Comparison of ENCODE assay signal across 18 cellular contexts in the genomic region with DNA sequence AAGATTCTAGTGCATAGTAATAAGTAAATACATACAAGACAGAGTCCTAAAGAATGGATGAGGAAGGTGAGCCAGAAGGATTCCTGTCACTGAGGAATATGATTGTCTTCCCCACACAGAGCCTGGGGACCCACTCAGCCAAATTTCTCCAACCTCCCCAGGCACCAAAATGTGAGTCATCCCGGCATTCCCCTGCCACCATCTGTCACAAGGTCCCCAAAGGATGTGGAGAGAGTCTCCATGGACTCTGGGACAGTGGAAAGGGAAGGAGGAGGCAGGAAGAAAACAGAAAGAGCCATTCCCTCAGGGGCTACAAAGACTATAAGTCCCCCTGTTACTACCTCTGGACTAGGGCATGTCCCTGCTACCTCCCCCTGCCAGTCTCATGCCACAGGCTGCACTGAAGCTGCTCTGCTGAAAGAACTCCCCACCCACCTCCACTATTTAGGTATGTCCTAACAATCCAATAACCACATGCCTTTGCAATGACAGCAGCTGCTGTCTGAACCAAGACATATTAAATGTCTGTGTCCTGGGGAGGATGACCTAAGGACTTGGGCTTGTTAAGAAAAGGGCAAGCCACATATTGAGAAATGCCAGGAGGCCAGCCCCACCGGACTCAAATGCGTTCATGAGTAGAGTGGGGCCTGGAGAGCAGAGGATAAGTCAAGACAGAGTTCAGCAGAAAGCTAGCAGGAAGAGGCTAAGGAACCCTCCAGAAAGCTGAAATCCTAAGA. TPM values are rescaled to one million over a fixed set of nuclear protein-coding genes. Genes with fewer than 3 reads are reported as not detected.
A peak's percentile ranks its signal among the peaks of the same experiment; 100 is the strongest.
DNase-seq lines count a peak whose midpoint lies in the region; ATAC-seq, FAIRE-seq and TF ChIP-seq lines count a peak whose summit lies in the region.
"Had no signal": no experiment of that assay in that cellular context is flagged by ENCODE, and none has a peak within 500 bp of the region (broad histone marks: within the 10 kb centered on the region; RNA-seq: fewer than 3 reads in every experiment).

No MANE protein-coding gene starts in this region.

- H3K4me3 ChIP-seq in bronchial epithelial cell (ENCODE audit: low read depth, low read length) (no peak overlapping the region), osteoblast (ENCODE audit: insufficient read depth, low read length) (no peak overlapping the region)
- H3K4me3 ChIP-seq: esophagus squamous epithelium had no signal

- H3K4me1 ChIP-seq in osteoblast (ENCODE audit: insufficient read depth, low read length): peaks cover 13% of the 10 kb centered on the region
- H3K4me1 ChIP-seq: esophagus squamous epithelium had no signal

- no peak overlapping the region for H3K27ac ChIP-seq in osteoblast (ENCODE audit: low read depth, low read length)
- H3K27ac ChIP-seq: esophagus squamous epithelium had no signal

- H3K36me3 Mint-ChIP-seq in naive thymus-derived CD8-positive, alpha-beta T cell: peaks cover 0 to 7% (median 6%) of the 10 kb centered on the region in 3 donors

- no peaks in the 10 kb centered on the region for H3K36me3 ChIP-seq in bronchial epithelial cell (ENCODE audit: control insufficient read depth, insufficient read depth, low read length)
- H3K36me3 ChIP-seq in osteoblast (ENCODE audit: insufficient read depth, low read length): no peaks in the 10 kb centered on the region
- H3K36me3 ChIP-seq: esophagus squamous epithelium had no signal

- ATAC-seq in HG03175 (IDR thresholded peaks at IDR 0.05; ENCODE audit: unreplicated experiment) (no peak), HG03280 (IDR thresholded peaks at IDR 0.05; ENCODE audit: unreplicated experiment) (no peak)
- ATAC-seq in naive thymus-derived CD8-positive, alpha-beta T cell: no peak
- ATAC-seq: right cardiac atrium; stimulated activated naive CD8-positive, alpha-beta T cell treated with anti-CD3 and anti-CD28 coated beads, Interleukin-15, amount 100 ng/mL, for 72 hours; T-helper 17 cell had no signal

- peaks cover 0 to 2% (median 0%) of the 10 kb centered on the region in 5 donors for H3K27me3 Mint-ChIP-seq in naive thymus-derived CD8-positive, alpha-beta T cell
- H3K27me3 Mint-ChIP-seq: stimulated activated naive CD8-positive, alpha-beta T cell treated with anti-CD3 and anti-CD28 coated beads, Interleukin-15, amount 100 ng/mL, for 72 hours had no signal

- peaks cover under 1 to 10% (median 3%) of the 10 kb centered on the region in 9 donors for H3K9me3 Mint-ChIP-seq in naive thymus-derived CD8-positive, alpha-beta T cell

- DNase-seq in Caki2 (ENCODE audit: low read depth): peak; percentile 28
- DNase-seq in LHCN-M2 (ENCODE audit: low read depth): peak; percentile 73
- DNase-seq in bronchial epithelial cell (ENCODE audit: low read depth): peak; percentile 32
- peak; percentile 73 for DNase-seq in osteoblast (ENCODE audit: insufficient read length, low spot score, missing footprints)
- no peak for DNase-seq in germinal center (ENCODE audit: low spot score)
- no peak for DNase-seq in naive thymus-derived CD8-positive, alpha-beta T cell
- DNase-seq: activated CD4-positive, alpha-beta T cell treated with anti-CD3 and anti-CD28 coated beads, Interleukin-2, amount 50 U/mL, for 4 hours; activated gamma-delta T cell; CD4-positive, alpha-beta memory T cell; esophagus squamous epithelium; NCI-H2029; right cardiac atrium; stimulated activated naive CD8-positive, alpha-beta T cell treated with anti-CD3 and anti-CD28 coated beads, Interleukin-15, amount 100 ng/mL, for 72 hours; T-helper 17 cell had no signal

- POLR2A ChIA-PET in naive thymus-derived CD8-positive, alpha-beta T cell (lab: Charles Lee): no interaction called here

- no peak overlapping the region for H2AFZ ChIP-seq in osteoblast (ENCODE audit: low read length)

- FAIRE-seq in bronchial epithelial cell (lab: Jason Lieb, UNC): no peak
- FAIRE-seq: islet of Langerhans had no signal

- H3K27ac Mint-ChIP-seq in naive thymus-derived CD8-positive, alpha-beta T cell: no peak overlapping the region
- H3K27ac Mint-ChIP-seq: CD4-positive, alpha-beta memory T cell; stimulated activated naive CD8-positive, alpha-beta T cell treated with anti-CD3 and anti-CD28 coated beads, Interleukin-15, amount 100 ng/mL, for 72 hours; T-helper 17 cell had no signal

- no peaks in the 10 kb centered on the region for H3K9me3 ChIP-seq in osteoblast (ENCODE audit: low read depth, low read length)
- H3K9me3 ChIP-seq: esophagus squamous epithelium had no signal

- no peaks in the 10 kb centered on the region for H3K4me1 Mint-ChIP-seq in naive thymus-derived CD8-positive, alpha-beta T cell
- H3K4me1 Mint-ChIP-seq: CD4-positive, alpha-beta memory T cell; stimulated activated naive CD8-positive, alpha-beta T cell treated with anti-CD3 and anti-CD28 coated beads, Interleukin-15, amount 100 ng/mL, for 72 hours had no signal

- in situ Hi-C loops in Caki2 (cut with HindIII; ENCODE audit: low pct_unique_long_range_greater_than_20kb, low sequenced_read_pairs): no loop called here

- H3K27me3 ChIP-seq in bronchial epithelial cell (ENCODE audit: control insufficient read depth, insufficient read depth, low read length) (no peaks in the 10 kb centered on the region), osteoblast (ENCODE audit: insufficient read depth, low read length) (no peaks in the 10 kb centered on the region)
- H3K27me3 ChIP-seq: esophagus squamous epithelium had no signal

- H4K20me1 ChIP-seq in osteoblast (ENCODE audit: insufficient read depth, low read length): no peaks in the 10 kb centered on the region

- no peak for TF ChIP-seq CTCF in bronchial epithelial cell (IDR thresholded peaks at IDR 0.05; ENCODE audit: insufficient read depth, low read length, severe bottlenecking)
- no peak for TF ChIP-seq CTCF in osteoblast (IDR thresholded peaks at IDR 0.05; ENCODE audit: extremely low read depth, low read depth, low read length)

- H3K4me3 Mint-ChIP-seq in naive thymus-derived CD8-positive, alpha-beta T cell: no peak overlapping the region
- H3K4me3 Mint-ChIP-seq: CD4-positive, alpha-beta memory T cell; stimulated activated naive CD8-positive, alpha-beta T cell treated with anti-CD3 and anti-CD28 coated beads, Interleukin-15, amount 100 ng/mL, for 72 hours; T-helper 17 cell had no signal

- no peaks in the 10 kb centered on the region for H3K79me2 ChIP-seq in osteoblast (ENCODE audit: insufficient read depth, low read length)

- H3K4me2 ChIP-seq in osteoblast (ENCODE audit: insufficient read depth, low read length): peak overlapping the region; percentile 37

RNA-seq across cellular contexts. Expression of gene OR5C1, which starts 10.6 kb away (rescaled TPM):
- total RNA-seq in Caki2 (2014; rRNA removed; shearing (Covaris generic); ENCODE audit: low replicate concordance): not detected in 2 replicates
- total RNA-seq in LHCN-M2 (2014; rRNA removed) (not detected in 2 replicates), bronchial epithelial cell (not detected in 2 replicates), osteoblast (not detected in 2 replicates)
- polyA plus RNA-seq in LHCN-M2 (2012): not detected
- total RNA-seq in naive thymus-derived CD8-positive, alpha-beta T cell: not detected
- polyA plus RNA-seq in naive thymus-derived CD8-positive, alpha-beta T cell: not detected
- total RNA-seq: CD4-positive, alpha-beta memory T cell; cerebellum; esophagus squamous epithelium; right cardiac atrium; T-helper 17 cell had no signal
- polyA plus RNA-seq: CD4-positive, alpha-beta memory T cell; right cardiac atrium had no signal

RNA-seq across cellular contexts. Expression of gene OR1K1, which starts 21.8 kb away (rescaled TPM):
- total RNA-seq in Caki2 (2014; rRNA removed; shearing (Covaris generic); ENCODE audit: low replicate concordance): not detected in 2 replicates
- not detected in 2 replicates for total RNA-seq in LHCN-M2 (2014; rRNA removed)
- polyA plus RNA-seq in LHCN-M2 (2012): not detected
- not detected in 2 replicates for total RNA-seq in bronchial epithelial cell
- not detected in 2 replicates for total RNA-seq in osteoblast
- not detected for total RNA-seq in naive thymus-derived CD8-positive, alpha-beta T cell
- polyA plus RNA-seq in naive thymus-derived CD8-positive, alpha-beta T cell: not detected
- total RNA-seq: CD4-positive, alpha-beta memory T cell; cerebellum; esophagus squamous epithelium; right cardiac atrium; T-helper 17 cell had no signal
- polyA plus RNA-seq: CD4-positive, alpha-beta memory T cell; right cardiac atrium had no signal

RNA-seq across cellular contexts. Expression of gene OR1L6, which starts 36.0 kb away (rescaled TPM):
- not detected in 2 replicates for total RNA-seq in Caki2 (2014; rRNA removed; shearing (Covaris generic); ENCODE audit: low replicate concordance)
- total RNA-seq in LHCN-M2 (2014; rRNA removed) (not detected in 2 replicates), bronchial epithelial cell (not detected in 2 replicates), osteoblast (not detected in 2 replicates)
- polyA plus RNA-seq in LHCN-M2 (2012): not detected
- not detected for total RNA-seq in naive thymus-derived CD8-positive, alpha-beta T cell
- polyA plus RNA-seq in naive thymus-derived CD8-positive, alpha-beta T cell: not detected
- total RNA-seq: CD4-positive, alpha-beta memory T cell; cerebellum; esophagus squamous epithelium; right cardiac atrium; T-helper 17 cell had no signal
- polyA plus RNA-seq: CD4-positive, alpha-beta memory T cell; right cardiac atrium had no signal

RNA-seq across cellular contexts. Expression of gene PDCL, which starts 50.3 kb away (rescaled TPM):
- 30.1 and 31.8 TPM in 2 replicates for total RNA-seq in Caki2 (2014; rRNA removed; shearing (Covaris generic); ENCODE audit: low replicate concordance)
- total RNA-seq in LHCN-M2 (2014; rRNA removed) (21.1 and 25.3 TPM in 2 replicates), bronchial epithelial cell (31.4 and 31.6 TPM in 2 replicates), osteoblast (31.8 and 37.3 TPM in 2 replicates)
- polyA plus RNA-seq in LHCN-M2 (2012): 11.8 TPM
- 10 to 100 TPM; 19.6 to 20.8 TPM for total RNA-seq in naive thymus-derived CD8-positive, alpha-beta T cell
- polyA plus RNA-seq in naive thymus-derived CD8-positive, alpha-beta T cell: 10 to 100 TPM in 1 of 3 donors, 1 to 10 TPM in 2; 7.8 to 10.8 (median 8.3) TPM

RNA-seq across cellular contexts. Expression of gene OR1L4, which starts 54.3 kb away (rescaled TPM):
- not detected in 2 replicates for total RNA-seq in Caki2 (2014; rRNA removed; shearing (Covaris generic); ENCODE audit: low replicate concordance)
- total RNA-seq in LHCN-M2 (2014; rRNA removed): not detected in 2 replicates
- polyA plus RNA-seq in LHCN-M2 (2012): not detected
- total RNA-seq in bronchial epithelial cell: not detected in 2 replicates
- not detected in 2 replicates for total RNA-seq in osteoblast
- not detected for total RNA-seq in naive thymus-derived CD8-positive, alpha-beta T cell
- polyA plus RNA-seq in naive thymus-derived CD8-positive, alpha-beta T cell: not detected
- total RNA-seq: CD4-positive, alpha-beta memory T cell; cerebellum; esophagus squamous epithelium; right cardiac atrium; T-helper 17 cell had no signal
- polyA plus RNA-seq: CD4-positive, alpha-beta memory T cell; right cardiac atrium had no signal

Comparison
In these comparisons a context has a peak if more than half of its experiments do, and no peak if none do; other contexts are left out.
1. DNase-seq: peak in Caki2 (single experiment), LHCN-M2 (single experiment), bronchial epithelial cell (single experiment) and osteoblast (single experiment); none in germinal center (single experiment) and naive thymus-derived CD8-positive, alpha-beta T cell (0 of 10).